10 cellular contexts compared by ENCODE assay signal in the genomic region with DNA sequence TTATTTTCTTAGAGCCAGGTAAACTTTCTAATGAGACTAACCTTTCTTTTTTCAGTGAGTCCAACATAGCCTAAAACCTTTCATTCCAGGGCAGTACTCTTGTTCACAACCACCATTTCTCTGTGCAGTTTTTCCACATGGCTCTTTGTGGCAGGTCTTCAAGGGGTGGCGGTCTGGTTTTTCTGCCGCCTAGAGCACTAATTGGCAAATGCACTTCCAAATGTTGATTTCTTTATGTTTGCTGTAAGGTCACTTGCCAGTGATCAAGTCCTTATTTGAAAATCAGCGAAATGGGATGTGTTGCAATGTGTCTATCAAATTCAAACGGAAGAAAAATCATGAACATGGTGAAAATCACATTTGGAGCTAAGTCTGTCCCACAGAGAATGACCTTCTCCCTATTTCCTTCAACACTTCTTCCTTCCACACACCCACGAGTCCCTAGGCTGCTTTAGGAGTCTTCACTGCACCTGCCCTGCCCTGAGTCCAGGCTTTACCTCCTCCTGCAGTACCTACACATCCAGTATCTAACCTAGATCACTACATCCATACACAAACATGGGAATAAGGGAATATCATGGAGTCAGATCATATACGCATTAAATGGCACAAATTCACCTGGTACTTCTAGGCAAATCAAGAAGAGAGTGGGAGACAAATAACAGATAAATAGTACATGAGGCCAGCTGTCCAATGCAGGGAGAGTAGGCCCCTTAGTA. TPM values are rescaled to one million over a fixed set of nuclear protein-coding genes. Genes with fewer than 3 reads are reported as not detected.
DNase-seq lines count a peak whose midpoint lies in the region; ATAC-seq and TF ChIP-seq lines count a peak whose summit lies in the region.
"Had no signal": no experiment of that assay in that cellular context is flagged by ENCODE, and none has a peak within 500 bp of the region (broad histone marks: within the 10 kb centered on the region; RNA-seq: fewer than 3 reads in every experiment).

No MANE protein-coding gene starts in this region.

- H3K27me3 ChIP-seq in SK-N-SH (ENCODE audit: insufficient read depth) (no peaks in the 10 kb centered on the region), upper lobe of right lung (no peaks in the 10 kb centered on the region)

- peaks cover 71% of the 10 kb centered on the region for H3K79me2 ChIP-seq in SK-N-SH (ENCODE audit: insufficient read depth)

- DNase-seq in SK-N-SH (peak; percentile 31), kidney glomerular epithelial cell (lab: John Stamatoyannopoulos, UW) (peak; percentile 53), upper lobe of right lung (no peak), cortex of kidney (lab: John Stamatoyannopoulos, UW) (no peak), NCI-H1930 (lab: John Stamatoyannopoulos, UW) (no peak)
- DNase-seq in activated T-helper 1 cell treated with anti-CD3 and anti-CD28 coated beads, Interleukin-12 subunit alpha, Interleukin-12 subunit beta, Interleukin-2, Interleukin-4 antibody, amounts not matched to agents 30 ng/mL and 10 ng/mL and 1 ng/mL, durations not matched to agents 14 hours and 24 hours and 36 hours (ENCODE audit: low spot score), result no peak
- DNase-seq: activated naive CD8-positive, alpha-beta T cell treated with anti-CD3 and anti-CD28 coated beads for 36 hours; C1 segment of cervical spinal cord had no signal

- H3K27me3 Mint-ChIP-seq in brain, result peaks cover 10% of the 10 kb centered on the region
- peaks cover 40% of the 10 kb centered on the region for H3K27me3 Mint-ChIP-seq in activated T-helper 1 cell treated with anti-CD3 and anti-CD28 coated beads, Interleukin-12 subunit alpha, Interleukin-12 subunit beta, Interleukin-2, Interleukin-4 antibody, amounts not matched to agents 30 ng/mL and 10 ng/mL and 1 ng/mL, durations not matched to agents 14 hours and 24 hours and 36 hours (ENCODE audit: insufficient read depth)

- CTCF ChIA-PET in SK-N-SH (lab: Yijun Ruan, JAX), result interaction anchor here (1.0 to 4.5 kb wide), 4 partner anchors 9 to 395 kb away, joined by 3 to 71 read pairs (median 15); no protein-coding TSS in a partner anchor

- peak overlapping the region; percentile 14 to 99 (median 98) for H3K27ac Mint-ChIP-seq in brain
- H3K27ac Mint-ChIP-seq in activated T-helper 1 cell treated with anti-CD3 and anti-CD28 coated beads, Interleukin-12 subunit alpha, Interleukin-12 subunit beta, Interleukin-2, Interleukin-4 antibody, amounts not matched to agents 30 ng/mL and 10 ng/mL and 1 ng/mL, durations not matched to agents 14 hours and 24 hours and 36 hours, result no peak overlapping the region
- H3K27ac Mint-ChIP-seq: activated naive CD8-positive, alpha-beta T cell treated with anti-CD3 and anti-CD28 coated beads for 36 hours had no signal

- no peak; a peak in 1 of 4 replicates for TF ChIP-seq EP300 in SK-N-SH (IDR thresholded peaks at IDR 0.05; ENCODE audit: borderline replicate concordance in 1 of 2, low read depth in 1 of 2, low read length in 1 of 2)

- peaks cover 3% of the 10 kb centered on the region; the same call in 1 of the 2 replicates for H4K20me1 ChIP-seq in SK-N-SH (ENCODE audit: insufficient read depth)

- peak overlapping the region; percentile 99 to 100 (median 100) for H3K4me3 Mint-ChIP-seq in brain
- H3K4me3 Mint-ChIP-seq in activated T-helper 1 cell treated with anti-CD3 and anti-CD28 coated beads, Interleukin-12 subunit alpha, Interleukin-12 subunit beta, Interleukin-2, Interleukin-4 antibody, amounts not matched to agents 30 ng/mL and 10 ng/mL and 1 ng/mL, durations not matched to agents 14 hours and 24 hours and 36 hours, result no peak overlapping the region
- H3K4me3 Mint-ChIP-seq: activated naive CD8-positive, alpha-beta T cell treated with anti-CD3 and anti-CD28 coated beads for 36 hours had no signal

- intact Hi-C loops in upper lobe of right lung (cut with DNase I), result loop anchor here (10.0 kb wide), 1 partner anchor 338 kb away; no protein-coding TSS in a partner anchor
- intact Hi-C loops in activated T-helper 1 cell treated with anti-CD3 and anti-CD28 coated beads, Interleukin-12 subunit alpha, Interleukin-12 subunit beta, Interleukin-2, Interleukin-4 antibody, amounts not matched to agents 30 ng/mL and 10 ng/mL and 1 ng/mL, durations not matched to agents 14 hours and 24 hours and 36 hours (cut with micrococcal nuclease), result no loop called here

- no peaks in the 10 kb centered on the region for H3K9me3 ChIP-seq in SK-N-SH
- no peaks in the 10 kb centered on the region for H3K9me3 ChIP-seq in upper lobe of right lung

- H3K36me3 ChIP-seq in SK-N-SH (replicated peaks in 1 of 2; ENCODE audit: control insufficient read depth in 1 of 2, insufficient read depth in 2 of 2, low read length in 1 of 2) (no peaks in the 10 kb centered on the region), upper lobe of right lung (no peaks in the 10 kb centered on the region)

- H3K36me3 Mint-ChIP-seq in brain, result no peaks in the 10 kb centered on the region
- H3K36me3 Mint-ChIP-seq in activated T-helper 1 cell treated with anti-CD3 and anti-CD28 coated beads, Interleukin-12 subunit alpha, Interleukin-12 subunit beta, Interleukin-2, Interleukin-4 antibody, amounts not matched to agents 30 ng/mL and 10 ng/mL and 1 ng/mL, durations not matched to agents 14 hours and 24 hours and 36 hours (ENCODE audit: low read depth), result no peaks in the 10 kb centered on the region
- H3K36me3 Mint-ChIP-seq: activated naive CD8-positive, alpha-beta T cell treated with anti-CD3 and anti-CD28 coated beads for 36 hours had no signal

- H3F3A ChIP-seq in SK-N-SH (replicated peaks; ENCODE audit: insufficient read depth), result peaks cover 24% of the 10 kb centered on the region

- H2AFZ ChIP-seq in SK-N-SH (ENCODE audit: low read depth), result no peak overlapping the region

- peak overlapping the region; percentile 78; the same call in 1 of the 2 replicates for H3K9ac ChIP-seq in SK-N-SH

- POLR2A ChIA-PET in SK-N-SH (lab: Yijun Ruan, JAX), result no interaction called here

- peak; percentile 19; the same call in 1 of the 2 replicates for TF ChIP-seq RAD21 in SK-N-SH (IDR thresholded peaks at IDR 0.05; ENCODE audit: low read length)

- H3K27ac ChIP-seq in SK-N-SH (ENCODE audit: low read depth in 2 of 2, low read length in 1 of 2) (peak overlapping the region in 1 of 2 experiments; percentile 92; a peak in 2 of 4 replicates), upper lobe of right lung (no peak overlapping the region)

- peak overlapping the region; percentile 82 to 90 for H3K4me3 ChIP-seq in SK-N-SH (ENCODE audit: low read depth in 2 of 2, low read length in 1 of 2)
- peak overlapping the region; percentile 86 for H3K4me3 ChIP-seq in upper lobe of right lung

- ATAC-seq in SK-N-SH treated with all-trans-retinoic acid at 6 μM for 48 hours, result no peak
- ATAC-seq in upper lobe of right lung, result no peak

- no peaks in the 10 kb centered on the region for H3K9me3 Mint-ChIP-seq in brain
- no peaks in the 10 kb centered on the region for H3K9me3 Mint-ChIP-seq in activated T-helper 1 cell treated with anti-CD3 and anti-CD28 coated beads, Interleukin-12 subunit alpha, Interleukin-12 subunit beta, Interleukin-2, Interleukin-4 antibody, amounts not matched to agents 30 ng/mL and 10 ng/mL and 1 ng/mL, durations not matched to agents 14 hours and 24 hours and 36 hours
- H3K9me3 Mint-ChIP-seq: activated naive CD8-positive, alpha-beta T cell treated with anti-CD3 and anti-CD28 coated beads for 36 hours had no signal

- TF ChIP-seq CTCF in SK-N-SH (IDR thresholded peaks at IDR 0.05), result no peak
- no peak for TF ChIP-seq CTCF in brain (conservative IDR thresholded peaks at IDR 0.05)
- no peak for TF ChIP-seq CTCF in upper lobe of right lung (IDR thresholded peaks at IDR 0.05)

- H3K9me2 ChIP-seq in SK-N-SH, result no peaks in the 10 kb centered on the region

- H3K4me1 ChIP-seq in SK-N-SH (ENCODE audit: control insufficient read depth in 1 of 2, insufficient read depth in 2 of 2, low read depth in 1 of 2, low read length in 1 of 2) (peaks cover 14 to 18% of the 10 kb centered on the region in 2 experiments; a peak in 3 of 4 replicates), upper lobe of right lung (no peaks in the 10 kb centered on the region)

- peak overlapping the region; percentile 87 for H3K4me2 ChIP-seq in SK-N-SH

- H3K4me1 Mint-ChIP-seq in brain, result peaks cover 56% of the 10 kb centered on the region
- peaks cover 11% of the 10 kb centered on the region for H3K4me1 Mint-ChIP-seq in activated T-helper 1 cell treated with anti-CD3 and anti-CD28 coated beads, Interleukin-12 subunit alpha, Interleukin-12 subunit beta, Interleukin-2, Interleukin-4 antibody, amounts not matched to agents 30 ng/mL and 10 ng/mL and 1 ng/mL, durations not matched to agents 14 hours and 24 hours and 36 hours (ENCODE audit: low read depth)

- WGBS in SK-N-SH (ENCODE audit: low lambda C conversion rate), result 71% methylated on average over 6 of the region's 6 CpGs

TF ChIP-seq in SK-N-SH, 30 proteins besides CTCF, POLR2A, EP300 and RAD21:
- TF ChIP-seq FOXM1 (IDR thresholded peaks at IDR 0.05; ENCODE audit: low read depth), result no peak
- TF ChIP-seq MXI1 (IDR thresholded peaks at IDR 0.05; ENCODE audit: low read depth, low read length), result peak; percentile 87; the same call in 1 of the 2 replicates

TF ChIP-seq in SK-N-SH treated with all-trans-retinoic acid at 6 μM for 48 hours, 23 proteins besides CTCF, POLR2A, EP300 and RAD21:
- no peak for TF ChIP-seq ZNF70 (CRISPR knock-in tag; IDR thresholded peaks at IDR 0.05)
- no peak for TF ChIP-seq GLIS3 (CRISPR knock-in tag; IDR thresholded peaks at IDR 0.05)
- TF ChIP-seq ISL1 (CRISPR knock-in tag; IDR thresholded peaks at IDR 0.05), result no peak
- no peak for TF ChIP-seq ZC3H10 (CRISPR knock-in tag; IDR thresholded peaks at IDR 0.05)
TF ChIP-seq in SK-N-SH treated with all-trans-retinoic acid at 6 μM for 48 hours: peak in this region for 0.

RNA-seq across cellular contexts. Expression of a gene that starts 1.9 kb away (rescaled TPM):
- polyA plus RNA-seq in SK-N-SH (2012; rRNA removed) (2.6 and 3.1 TPM in 2 replicates), brain (ENCODE audit: insufficient read depth, low read depth, low replicate concordance) (13.4 TPM)
- 1.6 and 2.0 TPM in 2 replicates for polyA plus RNA-seq in SK-N-SH (2012; cell fraction: cytosol; rRNA removed)
- 7.1 and 9.3 TPM in 2 replicates for polyA plus RNA-seq in SK-N-SH (2012; cell fraction: nucleus; rRNA removed)
- total RNA-seq in upper lobe of right lung, result 11.4 TPM
- 0.03 and 0.05 TPM in 2 replicates for total RNA-seq in activated T-helper 1 cell treated with anti-CD3 and anti-CD28 coated beads, Interleukin-12 subunit alpha, Interleukin-12 subunit beta, Interleukin-2, Interleukin-4 antibody, amounts not matched to agents 30 ng/mL and 10 ng/mL and 1 ng/mL, durations not matched to agents 14 hours and 24 hours and 36 hours

Comparison
In these comparisons a context has a peak if more than half of its experiments do, and no peak if none do; other contexts are left out.
1. DNase-seq: peak in SK-N-SH (single experiment) and kidney glomerular epithelial cell (single experiment); none in upper lobe of right lung (single experiment), cortex of kidney (single experiment), activated T-helper 1 cell treated with anti-CD3 and anti-CD28 coated beads, Interleukin-12 subunit alpha, Interleukin-12 subunit beta, Interleukin-2, Interleukin-4 antibody, amounts not matched to agents 30 ng/mL and 10 ng/mL and 1 ng/mL, durations not matched to agents 14 hours and 24 hours and 36 hours (single experiment) and NCI-H1930 (0 of 2).
2. RNA of a gene that starts 1.9 kb away (total RNA-seq): 11.4 TPM in upper lobe of right lung (single experiment); 0.03 to 0.05 TPM in activated T-helper 1 cell treated with anti-CD3 and anti-CD28 coated beads, Interleukin-12 subunit alpha, Interleukin-12 subunit beta, Interleukin-2, Interleukin-4 antibody, amounts not matched to agents 30 ng/mL and 10 ng/mL and 1 ng/mL, durations not matched to agents 14 hours and 24 hours and 36 hours; every median in the first group is over 10 times any median in the second.